In genomic region chr3:1533763-1534162, GRCh38 we compare ENCODE assay signal across 27 cellular contexts.
"Had no signal": no experiment of that assay in that cellular context is flagged by ENCODE, and none has a peak within 500 bp of the region (broad histone marks: within the 10 kb centered on the region; RNA-seq: fewer than 3 reads in every experiment).

No MANE protein-coding gene starts in this region.

- H3K4me3 ChIP-seq: ascending aorta, cardiac muscle cell, Peyer's patch, SJSA1 had no signal

- H3K4me1 Mint-ChIP-seq: activated CD4-positive, alpha-beta T cell treated with anti-CD3 and anti-CD28 coated beads, Interleukin-2, amount 10 ng/mL, durations not matched to agents 24 days and 14 days; activated naive CD4-positive, alpha-beta T cell treated with anti-CD3 and anti-CD28 coated beads, Interleukin-2, amount 50 U/mL, for 24 hours; activated naive CD8-positive, alpha-beta T cell treated with anti-CD3 and anti-CD28 coated beads, Interleukin-2, amount 10 ng/mL, durations not matched to agents 7 days and 5 days; central memory CD8-positive, alpha-beta T cell had no signal

- H3K4me1 ChIP-seq: ascending aorta, Peyer's patch, SJSA1 had no signal

- H3K27ac ChIP-seq: ascending aorta, cardiac muscle cell, Peyer's patch, SJSA1 had no signal

- H3K27me3 Mint-ChIP-seq: activated CD4-positive, alpha-beta T cell treated with anti-CD3 and anti-CD28 coated beads, Interleukin-2, amount 10 ng/mL, durations not matched to agents 24 days and 14 days; activated CD8-positive, alpha-beta T cell treated with anti-CD3 and anti-CD28 coated beads for 36 hours; activated naive CD4-positive, alpha-beta T cell treated with anti-CD3 and anti-CD28 coated beads, Interleukin-2, amount 50 U/mL, for 24 hours; activated naive CD8-positive, alpha-beta T cell treated with anti-CD3 and anti-CD28 coated beads, Interleukin-2, amount 10 ng/mL, durations not matched to agents 7 days and 5 days; central memory CD8-positive, alpha-beta T cell had no signal

- H3K36me3 Mint-ChIP-seq: activated naive CD4-positive, alpha-beta T cell treated with anti-CD3 and anti-CD28 coated beads, Interleukin-2, amount 50 U/mL, for 24 hours; activated naive CD8-positive, alpha-beta T cell treated with anti-CD3 and anti-CD28 coated beads, Interleukin-2, amount 10 ng/mL, durations not matched to agents 7 days and 5 days had no signal

- H3K36me3 ChIP-seq: ascending aorta, cardiac muscle cell, Peyer's patch, SJSA1 had no signal

- H3K27ac Mint-ChIP-seq: activated CD4-positive, alpha-beta T cell treated with anti-CD3 and anti-CD28 coated beads, Interleukin-2, amount 10 ng/mL, durations not matched to agents 24 days and 14 days; activated CD8-positive, alpha-beta T cell treated with anti-CD3 and anti-CD28 coated beads for 36 hours; activated naive CD4-positive, alpha-beta T cell treated with anti-CD3 and anti-CD28 coated beads, Interleukin-2, amount 50 U/mL, for 24 hours; activated naive CD8-positive, alpha-beta T cell treated with anti-CD3 and anti-CD28 coated beads, Interleukin-2, amount 10 ng/mL, durations not matched to agents 7 days and 5 days; activated T-helper 2 cell treated with anti-CD3 and anti-CD28 coated beads, Interferon-gamma antibody, Interleukin-2, Interleukin-4, amounts not matched to agents 10 μg/mL and 5 μg/mL and 100 μg/mL, durations not matched to agents 14 hours and 24 hours and 36 hours had no signal

- H3K9me3 ChIP-seq: ascending aorta, Peyer's patch, SJSA1 had no signal

- DNase-seq: activated CD4-positive, alpha-beta T cell treated with anti-CD3 and anti-CD28 coated beads, Interleukin-2, amount 10 ng/mL, durations not matched to agents 24 days and 14 days; activated CD4-positive, alpha-beta T cell treated with anti-CD3 and anti-CD28 coated beads, Interleukin-2, amount 50 U/mL, for 4 hours; activated CD8-positive, alpha-beta T cell treated with anti-CD3 and anti-CD28 coated beads for 36 hours; activated gamma-delta T cell; activated naive CD4-positive, alpha-beta T cell treated with Interleukin-2 at 50 U/mL for 16 hours; activated naive CD8-positive, alpha-beta T cell treated with anti-CD3 and anti-CD28 coated beads, Interleukin-2, amount 10 ng/mL, durations not matched to agents 7 days and 5 days; activated T-cell treated with anti-CD3 and anti-CD28 coated beads, Interleukin-2, amount 50 U/mL, for 1 hour; amygdala; NCI-H1105; NCI-H1417 treated with DMSO at 0.1 percent for 48 hours; NCI-H187 treated with DMSO at 0.1 percent for 48 hours; NCI-H2081; NCI-H226; NCI-H446 treated with DMSO at 0.1 percent for 48 hours; NCI-H524; NCI-H69; NCI-H82; PC-3; Peyer's patch; SHP77 treated with DMSO at 0.1 percent for 48 hours; T1000 had no signal

- H3K4me3 Mint-ChIP-seq: activated CD4-positive, alpha-beta T cell treated with anti-CD3 and anti-CD28 coated beads, Interleukin-2, amount 10 ng/mL, durations not matched to agents 24 days and 14 days; activated CD8-positive, alpha-beta T cell treated with anti-CD3 and anti-CD28 coated beads for 36 hours; activated naive CD4-positive, alpha-beta T cell treated with anti-CD3 and anti-CD28 coated beads, Interleukin-2, amount 50 U/mL, for 24 hours; activated naive CD8-positive, alpha-beta T cell treated with anti-CD3 and anti-CD28 coated beads, Interleukin-2, amount 10 ng/mL, durations not matched to agents 7 days and 5 days; central memory CD8-positive, alpha-beta T cell had no signal

- H3K27me3 ChIP-seq: ascending aorta, cardiac muscle cell, Peyer's patch, SJSA1 had no signal
